Comparison of ENCODE assay signal across 6 cellular contexts in genomic region chr22:37805878-37806277, GRCh38. TPM values are rescaled to one million over a fixed set of nuclear protein-coding genes. Genes with fewer than 3 reads are reported as not detected.
A peak's percentile ranks its signal among the peaks of the same experiment; 100 is the strongest.
DNase-seq lines count a peak whose midpoint lies in the region; TF ChIP-seq lines count a peak whose summit lies in the region.

No MANE protein-coding gene starts in this region.

- no peaks in the 10 kb centered on the region for H3K27me3 ChIP-seq in dorsolateral prefrontal cortex
- H3K27me3 ChIP-seq in parathyroid adenoma (ENCODE audit: control insufficient read depth, insufficient read depth, low read length) = no peaks in the 10 kb centered on the region

- intact Hi-C loops in dorsolateral prefrontal cortex (cut with DNase I) = loop anchor here (5.0 to 10.0 kb wide), 3 partner anchors 46 to 141 kb away; partner anchors contain the start of gene NOL12 (in 1 of the 2)

- no peaks in the 10 kb centered on the region for H3K9me3 ChIP-seq in parathyroid adenoma (ENCODE audit: control insufficient read depth, low read length)

- no peaks in the 10 kb centered on the region for H3K79me2 ChIP-seq in parathyroid adenoma

- TF ChIP-seq CTCF in dorsolateral prefrontal cortex (IDR thresholded peaks at IDR 0.05 in 54 of 56, conservative IDR thresholded peaks at IDR 0.05 in 2 of 56; ENCODE audit: low read depth in 1 of 56, partially characterized antibody in 56 of 56) (no peak), parathyroid adenoma (IDR thresholded peaks at IDR 0.05) (no peak)

- DNase-seq in dorsolateral prefrontal cortex (no peak), occipital lobe (lab: John Stamatoyannopoulos, UW) (no peak), ureter (ENCODE audit: low spot score) (no peak)
- no peak for DNase-seq in stimulated activated CD4-positive, alpha-beta T cell treated with anti-CD3 and anti-CD28 coated beads, Interleukin-2, amount 100 ng/mL, for 24 hours

- peaks cover 12 to 24% (median 17%) of the 10 kb centered on the region in 3 donors for H3K4me1 Mint-ChIP-seq in IgD-negative memory B cell

- H2AFZ ChIP-seq in parathyroid adenoma = peak overlapping the region; percentile 90

- peak overlapping the region; percentile 44 to 91 (median 75) for H3K4me3 ChIP-seq in dorsolateral prefrontal cortex
- H3K4me3 ChIP-seq in parathyroid adenoma (ENCODE audit: low read depth, low read length) = peak overlapping the region; percentile 83

- peaks cover 0 to 2% (median 0%) of the 10 kb centered on the region in 3 donors for H3K9me3 Mint-ChIP-seq in IgD-negative memory B cell

- peaks cover 56% of the 10 kb centered on the region for H3K27me3 Mint-ChIP-seq in IgD-negative memory B cell

- H3K4me3 Mint-ChIP-seq in IgD-negative memory B cell = peak overlapping the region in 3 of 4 donors; percentile 43 to 79 (median 74)

- peak overlapping the region; percentile 8 to 79 (median 21) for H3K27ac Mint-ChIP-seq in IgD-negative memory B cell

- H3K27ac ChIP-seq in dorsolateral prefrontal cortex (peak overlapping the region in 43 of 59 donors; percentile 64 to 94 (median 87)), parathyroid adenoma (peak overlapping the region; percentile 83)

- H3K36me3 ChIP-seq in parathyroid adenoma (ENCODE audit: control insufficient read depth, insufficient read depth, low read length) = no peaks in the 10 kb centered on the region

- no peak overlapping the region for H3K9ac ChIP-seq in parathyroid adenoma

- peaks cover 5% of the 10 kb centered on the region for H3K4me1 ChIP-seq in parathyroid adenoma

- peak overlapping the region; percentile 99 for H3K4me2 ChIP-seq in parathyroid adenoma (ENCODE audit: low read length)

- H3K36me3 Mint-ChIP-seq in IgD-negative memory B cell = no peaks in the 10 kb centered on the region

RNA-seq across cellular contexts. Expression of gene GCAT, which starts 1.9 kb away (rescaled TPM):
- polyA plus RNA-seq in IgD-negative memory B cell = 0.51 TPM
- total RNA-seq in dorsolateral prefrontal cortex (10 to 100 TPM; 19.4 to 39.6 (median 27.9) TPM), occipital lobe (8.3 TPM), ureter (13.4 TPM)

RNA-seq across cellular contexts. Expression of gene GALR3, which starts 17.3 kb away (rescaled TPM):
- polyA plus RNA-seq in IgD-negative memory B cell = not detected
- total RNA-seq in dorsolateral prefrontal cortex (1 to 10 TPM in 16 of 120 experiments, under 1 TPM in 35, not detected in 69; 0.41 to 2.6 (median 0.69) TPM), occipital lobe (not detected), ureter (not detected)

RNA-seq across cellular contexts. Expression of gene ANKRD54, which starts 38.3 kb away (rescaled TPM):
- polyA plus RNA-seq in IgD-negative memory B cell = 11.3 TPM
- total RNA-seq in dorsolateral prefrontal cortex (10 to 100 TPM; 19.3 to 37.9 (median 27.8) TPM), occipital lobe (13.7 TPM), ureter (26.9 TPM)

RNA-seq across cellular contexts. Expression of gene EIF3L, which starts 43.3 kb away (rescaled TPM):
- 344 TPM for polyA plus RNA-seq in IgD-negative memory B cell
- 100 to 1,000 TPM; 134 to 326 (median 235) TPM for total RNA-seq in dorsolateral prefrontal cortex
- total RNA-seq in occipital lobe = 702 TPM
- total RNA-seq in ureter = 544 TPM
